ENCODE assay signal across 12 cellular contexts in the genomic region with DNA sequence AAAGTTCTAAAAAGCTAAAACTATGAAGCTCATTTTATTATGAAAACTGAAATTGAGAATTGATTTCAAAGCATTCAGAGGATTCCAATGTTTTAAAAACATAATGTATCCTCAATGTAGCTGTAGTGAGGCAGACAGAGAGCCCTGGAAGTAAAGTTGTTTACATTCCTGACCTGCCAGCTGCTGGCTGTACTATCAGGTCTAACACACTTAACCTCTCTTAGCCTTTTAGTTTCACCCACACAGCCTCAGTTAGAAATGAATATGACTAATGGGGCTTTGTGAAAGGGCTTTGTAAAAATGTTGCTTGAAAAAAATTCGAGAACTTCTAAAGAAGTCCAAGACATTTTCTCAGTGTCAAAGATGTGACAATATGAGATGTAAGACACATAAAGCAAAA.
DNase-seq lines count a peak whose midpoint lies in the region; ATAC-seq and TF ChIP-seq lines count a peak whose summit lies in the region.
"Had no signal": no experiment of that assay in that cellular context is flagged by ENCODE, and none has a peak within 500 bp of the region (broad histone marks: within the 10 kb centered on the region; RNA-seq: fewer than 3 reads in every experiment).

No MANE protein-coding gene starts in this region.

- no peaks in the 10 kb centered on the region for H3F3A ChIP-seq in smooth muscle cell (ENCODE audit: low read depth)

- H4K20me1 ChIP-seq in smooth muscle cell (ENCODE audit: low read depth): no peaks in the 10 kb centered on the region

- no peak for TF ChIP-seq CTCF in right atrium auricular region (IDR thresholded peaks at IDR 0.05)
- no peak for TF ChIP-seq CTCF in fibroblast of the aortic adventitia (IDR thresholded peaks at IDR 0.05; ENCODE audit: insufficient read depth, low read length)
- TF ChIP-seq CTCF in smooth muscle cell (IDR thresholded peaks at IDR 0.05; ENCODE audit: borderline replicate concordance, insufficient read depth, poor library complexity, severe bottlenecking): no peak

- peak overlapping the region; percentile 30 for H3K9ac ChIP-seq in smooth muscle cell (ENCODE audit: low read depth)

- no peaks in the 10 kb centered on the region for H3K79me2 ChIP-seq in smooth muscle cell (ENCODE audit: low read depth)

- 4% methylated on average over 1 of the region's 1 CpG for WGBS in smooth muscle cell (ENCODE audit: low lambda C conversion rate)

- H3K27ac ChIP-seq in right atrium auricular region (no peak overlapping the region), smooth muscle cell (ENCODE audit: low read depth) (peak overlapping the region; percentile 62)

- DNase-seq in Right ventricle myocardium inferior (ENCODE audit: missing footprints): no peak
- DNase-seq in right atrium auricular region (ENCODE audit: low spot score): no peak
- DNase-seq in NCI-H146 (lab: John Stamatoyannopoulos, UW): peak; percentile 48
- DNase-seq in fibroblast of the aortic adventitia (ENCODE audit: low read depth): peak; percentile 45
- no peak for DNase-seq in smooth muscle cell (lab: John Stamatoyannopoulos, UW; ENCODE audit: unreplicated experiment)
- no peak for DNase-seq in NCI-H1092 treated with DMSO at 0.1 percent for 48 hours (lab: John Stamatoyannopoulos, UW)
- DNase-seq in DMS114 treated with DMSO at 0.1 percent for 48 hours (lab: John Stamatoyannopoulos, UW; ENCODE audit: unreplicated experiment): no peak
- DNase-seq: activated T-cell treated with anti-CD3 and anti-CD28 coated beads, Interleukin-2, amount 50 U/mL, for 24 hours; occipital lobe; T-helper 9 cell had no signal

- H3K4me3 ChIP-seq in right atrium auricular region (no peak overlapping the region), fibroblast of the aortic adventitia (ENCODE audit: low read depth, low read length) (no peak overlapping the region), smooth muscle cell (peak overlapping the region; percentile 16)

- peak overlapping the region; percentile 78 for H3K4me2 ChIP-seq in smooth muscle cell

- ATAC-seq in Right ventricle myocardium inferior (peak; percentile 56), HG03108 (IDR thresholded peaks at IDR 0.05; ENCODE audit: unreplicated experiment) (no peak)
- ATAC-seq: HCT116 had no signal

- no peaks in the 10 kb centered on the region for H3K27me3 ChIP-seq in right atrium auricular region
- H3K27me3 ChIP-seq in smooth muscle cell (ENCODE audit: low read depth): no peaks in the 10 kb centered on the region

- H3K9me3 ChIP-seq in right atrium auricular region (no peaks in the 10 kb centered on the region), smooth muscle cell (replicated peaks; ENCODE audit: low read depth) (no peaks in the 10 kb centered on the region)

- H3K36me3 ChIP-seq in right atrium auricular region (no peaks in the 10 kb centered on the region), smooth muscle cell (ENCODE audit: low read depth) (no peaks in the 10 kb centered on the region)

- intact Hi-C loops in Right ventricle myocardium inferior (cut with DNase I): no loop called here

- H3K4me1 ChIP-seq in right atrium auricular region: peaks cover 0 to 3% of the 10 kb centered on the region in 2 donors
- H3K4me1 ChIP-seq in smooth muscle cell (ENCODE audit: low read depth): peaks cover 27% of the 10 kb centered on the region

- no peak overlapping the region for H2AFZ ChIP-seq in smooth muscle cell (ENCODE audit: low read depth)

Comparison
In these comparisons a context has a peak if more than half of its experiments do, and no peak if none do; other contexts are left out.
1. DNase-seq: peak in NCI-H146 (single experiment) and fibroblast of the aortic adventitia (single experiment); none in Right ventricle myocardium inferior (single experiment), right atrium auricular region (single experiment), smooth muscle cell (single experiment), NCI-H1092 treated with DMSO at 0.1 percent for 48 hours (single experiment) and DMS114 treated with DMSO at 0.1 percent for 48 hours (single experiment).